Comparison of ENCODE assay signal across 7 cellular contexts in the genomic region with DNA sequence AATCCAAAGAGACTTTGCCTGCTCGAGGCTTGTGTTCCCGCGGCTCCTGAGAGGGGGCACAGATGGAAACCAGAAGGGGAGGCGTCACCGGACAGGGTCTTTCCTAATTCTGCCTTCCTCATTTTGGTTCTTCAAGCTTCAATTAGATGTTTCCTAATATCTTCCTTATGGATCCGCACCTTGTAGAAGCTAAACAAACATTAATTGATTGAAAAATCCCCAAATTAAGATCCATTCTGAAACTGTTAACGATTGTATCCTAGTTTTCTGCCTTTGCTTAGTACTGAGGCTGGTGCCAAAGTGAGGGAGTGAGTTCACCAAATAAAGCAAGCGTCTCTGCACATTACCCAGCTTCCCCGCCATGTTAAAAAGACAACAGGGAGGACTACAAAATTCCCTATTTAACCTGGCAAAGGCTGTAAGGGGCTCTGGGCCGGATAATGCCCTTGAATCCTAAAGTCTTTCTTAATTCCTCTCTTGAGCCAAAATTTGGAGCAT.
DNase-seq lines count a peak whose midpoint lies in the region; TF ChIP-seq lines count a peak whose summit lies in the region.

No MANE protein-coding gene starts in this region.

- TF ChIP-seq CTCF in GM12865 (IDR thresholded peaks at IDR 0.05; ENCODE audit: insufficient read depth, low read depth, low read length, missing control alignments) (no peak), OCI-LY7 (conservative IDR thresholded peaks at IDR 0.05; ENCODE audit: low read length) (no peak)

- POLR2A ChIA-PET in OCI-LY7 (lab: Charles Lee), result interaction anchor here (0.8 to 2.3 kb wide), 7 partner anchors 9 to 332 kb away, joined by 3 to 9 read pairs (median 4); no protein-coding TSS in a partner anchor

- WGBS in esophagus, 2 donors, result 9% methylated on average over 10 of the region's 10 CpGs

- peak overlapping the region; percentile 59 for H3K9ac ChIP-seq in skeletal muscle satellite cell (ENCODE audit: low read depth, low read length)

- DNase-seq in GM12865 (ENCODE audit: low read depth), result no peak
- DNase-seq in OCI-LY7 (ENCODE audit: low spot score), result peak; percentile 38
- DNase-seq in NOMO-1 treated with dmso at 0.1 percent for 144 hours (lab: John Stamatoyannopoulos, UW; ENCODE audit: unreplicated experiment), result no peak
- DNase-seq in NCI-H1417 treated with DMSO at 0.1 percent for 48 hours (lab: John Stamatoyannopoulos, UW), result no peak
- no peak for DNase-seq in NCI-H446 treated with DMSO at 0.1 percent for 48 hours (lab: John Stamatoyannopoulos, UW)

- peak overlapping the region; percentile 73 for H3K4me2 ChIP-seq in OCI-LY7 (ENCODE audit: low read length)
- peak overlapping the region; percentile 84 for H3K4me2 ChIP-seq in skeletal muscle satellite cell (ENCODE audit: low read length)

- H3K4me1 ChIP-seq in OCI-LY7 (ENCODE audit: insufficient read depth, low read length, poor library complexity, severe bottlenecking), result peaks cover 9% of the 10 kb centered on the region
- no peaks in the 10 kb centered on the region for H3K4me1 ChIP-seq in esophagus (ENCODE audit: control insufficient read depth in 2 of 2, insufficient read depth in 2 of 2, low read length in 1 of 2)
- H3K4me1 ChIP-seq in skeletal muscle satellite cell (ENCODE audit: control insufficient read depth, insufficient read depth, low read length), result no peaks in the 10 kb centered on the region

- TSS peak; percentile 87 for BruUV-seq in OCI-LY7 (replicated peaks; lab: Mats Ljungman, UMichigan)

- CTCF ChIA-PET in OCI-LY7 (lab: Charles Lee; ENCODE audit: unreplicated experiment), result no interaction called here

- H3K27me3 ChIP-seq in esophagus (ENCODE audit: control insufficient read depth in 1 of 2, insufficient read depth in 2 of 2, low read length in 2 of 2) (no peaks in the 10 kb centered on the region), skeletal muscle satellite cell (ENCODE audit: control insufficient read depth, insufficient read depth, low read length) (peaks cover 4% of the 10 kb centered on the region)

- H3K4me3 ChIP-seq in GM12865 (ENCODE audit: low read depth, low read length) (peak overlapping the region; percentile 80), OCI-LY7 (ENCODE audit: low read depth, low read length, poor library complexity, severe bottlenecking) (peak overlapping the region; percentile 96), esophagus (ENCODE audit: low read depth in 1 of 2, low read length in 2 of 2) (peak overlapping the region; percentile 9 to 44), skeletal muscle satellite cell (ENCODE audit: low read length) (peak overlapping the region; percentile 78)

- intact Hi-C loops in OCI-LY7 (cut with micrococcal nuclease; ENCODE audit: unreplicated experiment), result loop anchor here (1.0 to 5.0 kb wide), 6 partner anchors 9 to 568 kb away; a partner anchor contains a TSS

- no peaks in the 10 kb centered on the region for H3K9me3 ChIP-seq in OCI-LY7 (ENCODE audit: low read length)
- H3K9me3 ChIP-seq in esophagus (ENCODE audit: control insufficient read depth in 2 of 2, insufficient read depth in 1 of 2, low read depth in 1 of 2, low read length in 1 of 2), result no peaks in the 10 kb centered on the region
- no peaks in the 10 kb centered on the region for H3K9me3 ChIP-seq in skeletal muscle satellite cell (replicated peaks; ENCODE audit: low read length)

- H3K27ac ChIP-seq in OCI-LY7 (ENCODE audit: low read depth, low read length, poor library complexity, severe bottlenecking) (peak overlapping the region; percentile 85), esophagus (ENCODE audit: low read depth in 2 of 2, low read length in 1 of 2) (no peak overlapping the region)

- no peaks in the 10 kb centered on the region for H4K20me1 ChIP-seq in OCI-LY7 (ENCODE audit: insufficient read depth, low read length)

- no peaks in the 10 kb centered on the region for H3K79me2 ChIP-seq in OCI-LY7 (ENCODE audit: insufficient read depth, low read depth, low read length)

- H2AFZ ChIP-seq in OCI-LY7 (ENCODE audit: low read length), result peak overlapping the region; percentile 100

- no peaks in the 10 kb centered on the region for H3K9me2 ChIP-seq in OCI-LY7 (ENCODE audit: insufficient read depth, low read length)

- H3K36me3 ChIP-seq in OCI-LY7 (ENCODE audit: insufficient read depth, low read length), result no peaks in the 10 kb centered on the region
- no peaks in the 10 kb centered on the region for H3K36me3 ChIP-seq in esophagus (ENCODE audit: control insufficient read depth in 2 of 2, insufficient read depth in 2 of 2, low read length in 1 of 2)
- H3K36me3 ChIP-seq in skeletal muscle satellite cell (ENCODE audit: insufficient read depth, low read length), result no peaks in the 10 kb centered on the region

Comparison
In these comparisons a context has a peak if more than half of its experiments do, and no peak if none do; other contexts are left out.
1. H3K4me3 ChIP-seq: peak in every context shown above with its lines; median percentile 96 in OCI-LY7; 80 in GM12865; 78 in skeletal muscle satellite cell; 26 in esophagus.